9 cellular contexts compared by ENCODE assay signal in genomic region chr16:8572919-8573724, GRCh38. TPM values are rescaled to one million over a fixed set of nuclear protein-coding genes. Genes with fewer than 3 reads are reported as not detected.
DNase-seq lines count a peak whose midpoint lies in the region; ATAC-seq and TF ChIP-seq lines count a peak whose summit lies in the region.
"Had no signal": no experiment of that assay in that cellular context is flagged by ENCODE, and none has a peak within 500 bp of the region (broad histone marks: within the 10 kb centered on the region; RNA-seq: fewer than 3 reads in every experiment).

No MANE protein-coding gene starts in this region.

- no peaks in the 10 kb centered on the region for H4K20me1 ChIP-seq in neural progenitor cell (ENCODE audit: low read depth)

- CTCF ChIA-PET in activated CD8-positive, alpha-beta memory T cell treated with anti-CD3 and anti-CD28 coated beads, Interleukin-2, amount 10 ng/mL, durations not matched to agents 7 days and 5 days (lab: Charles Lee), result interaction anchor here (1.1 to 2.1 kb wide), 6 partner anchors 10 to 307 kb away, joined by 3 to 7 read pairs (median 4); no protein-coding TSS in a partner anchor

- no peak overlapping the region for H3K9ac ChIP-seq in neural progenitor cell

- TF ChIP-seq CTCF in cardiac muscle cell (IDR thresholded peaks at IDR 0.05; ENCODE audit: low read depth, low read length) (peak; percentile 62), choroid plexus epithelial cell (conservative IDR thresholded peaks at IDR 0.05; ENCODE audit: low read depth, low read length) (peak; percentile 80), neural progenitor cell (IDR thresholded peaks at IDR 0.05) (peak; percentile 69)

- H2AFZ ChIP-seq in neural progenitor cell (replicated peaks), result peak overlapping the region; percentile 6

- no peaks in the 10 kb centered on the region for H3K36me3 ChIP-seq in cardiac muscle cell
- no peaks in the 10 kb centered on the region for H3K36me3 ChIP-seq in neural progenitor cell

- H3K4me1 ChIP-seq in cardiac muscle cell (ENCODE audit: low read depth), result no peaks in the 10 kb centered on the region
- peaks cover 18% of the 10 kb centered on the region for H3K4me1 ChIP-seq in neural progenitor cell

- H3K36me3 Mint-ChIP-seq in neural progenitor cell, result no peaks in the 10 kb centered on the region
- H3K36me3 Mint-ChIP-seq in activated CD8-positive, alpha-beta memory T cell treated with anti-CD3 and anti-CD28 coated beads, Interleukin-2, amount 10 ng/mL, durations not matched to agents 7 days and 5 days, result no peaks in the 10 kb centered on the region

- H3K9me3 ChIP-seq in cardiac muscle cell (ENCODE audit: low read depth), result no peaks in the 10 kb centered on the region
- H3K9me3 ChIP-seq in neural progenitor cell (ENCODE audit: low read depth), result no peaks in the 10 kb centered on the region

- ATAC-seq in Right ventricle myocardium inferior (no peak), GM21619 (IDR thresholded peaks at IDR 0.05; ENCODE audit: unreplicated experiment) (no peak)
- ATAC-seq in activated CD8-positive, alpha-beta memory T cell treated with anti-CD3 and anti-CD28 coated beads, Interleukin-2, amount 10 ng/mL, durations not matched to agents 7 days and 5 days, result no peak

- peak overlapping the region; percentile 99 for H3K27ac Mint-ChIP-seq in neural progenitor cell
- no peak overlapping the region for H3K27ac Mint-ChIP-seq in activated CD8-positive, alpha-beta memory T cell treated with anti-CD3 and anti-CD28 coated beads, Interleukin-2, amount 10 ng/mL, durations not matched to agents 7 days and 5 days

- peaks cover 11% of the 10 kb centered on the region for H3K27me3 Mint-ChIP-seq in neural progenitor cell (ENCODE audit: insufficient read depth, low read depth)
- H3K27me3 Mint-ChIP-seq in activated CD8-positive, alpha-beta memory T cell treated with anti-CD3 and anti-CD28 coated beads, Interleukin-2, amount 10 ng/mL, durations not matched to agents 7 days and 5 days, result peaks cover 15% of the 10 kb centered on the region

- peaks cover 9% of the 10 kb centered on the region for H3F3A ChIP-seq in neural progenitor cell (ENCODE audit: low read depth)

- H3K9me3 Mint-ChIP-seq in neural progenitor cell, result no peaks in the 10 kb centered on the region
- H3K9me3 Mint-ChIP-seq in activated CD8-positive, alpha-beta memory T cell treated with anti-CD3 and anti-CD28 coated beads, Interleukin-2, amount 10 ng/mL, durations not matched to agents 7 days and 5 days (ENCODE audit: low read depth), result no peaks in the 10 kb centered on the region

- intact Hi-C loops in Right ventricle myocardium inferior (cut with DNase I), result loop anchor here (10.0 kb wide), 1 partner anchor 52 kb away; the partner anchor contains the start of gene METTL22

- DNase-seq in cardiac muscle cell (ENCODE audit: low read depth in 1 of 2, low spot score in 1 of 2) (peak; percentile 41 to 68), Right ventricle myocardium inferior (ENCODE audit: missing footprints) (no peak), NCI-H2227 treated with DMSO at 0.1 percent for 48 hours (lab: John Stamatoyannopoulos, UW) (peak; percentile 30), choroid plexus epithelial cell (ENCODE audit: low read depth) (peak; percentile 82), neural progenitor cell (ENCODE audit: low spot score) (peak; percentile 68)
- DNase-seq in activated CD8-positive, alpha-beta memory T cell treated with anti-CD3 and anti-CD28 coated beads, Interleukin-2, amount 10 ng/mL, durations not matched to agents 7 days and 5 days, result no peak
- DNase-seq in activated CD8-positive, alpha-beta memory T cell treated with anti-CD3 and anti-CD28 coated beads, Interleukin-2, amount 50 U/mL, for 48 hours, result no peak

- H3K27me3 ChIP-seq in cardiac muscle cell, result peaks cover 3% of the 10 kb centered on the region
- H3K27me3 ChIP-seq in neural progenitor cell, result no peaks in the 10 kb centered on the region

- no peaks in the 10 kb centered on the region for H3K79me2 ChIP-seq in neural progenitor cell (ENCODE audit: low read depth)

- H3K27ac ChIP-seq in cardiac muscle cell, result no peak overlapping the region
- H3K27ac ChIP-seq in neural progenitor cell, result no peak overlapping the region

- no peak overlapping the region for H3K4me2 ChIP-seq in neural progenitor cell

- H3K4me3 Mint-ChIP-seq in neural progenitor cell, result no peak overlapping the region
- no peak overlapping the region for H3K4me3 Mint-ChIP-seq in activated CD8-positive, alpha-beta memory T cell treated with anti-CD3 and anti-CD28 coated beads, Interleukin-2, amount 10 ng/mL, durations not matched to agents 7 days and 5 days

- no peak overlapping the region for H3K4me3 ChIP-seq in cardiac muscle cell
- H3K4me3 ChIP-seq in choroid plexus epithelial cell (ENCODE audit: low read depth, low read length), result no peak overlapping the region
- H3K4me3 ChIP-seq in neural progenitor cell, result no peak overlapping the region

- H3K4me1 Mint-ChIP-seq in neural progenitor cell, result peaks cover 47% of the 10 kb centered on the region
- peaks cover 4% of the 10 kb centered on the region for H3K4me1 Mint-ChIP-seq in activated CD8-positive, alpha-beta memory T cell treated with anti-CD3 and anti-CD28 coated beads, Interleukin-2, amount 10 ng/mL, durations not matched to agents 7 days and 5 days

RNA-seq across cellular contexts. Expression of gene TMEM114, which starts 17.2 kb away (rescaled TPM):
- total RNA-seq in cardiac muscle cell (not detected in 2 replicates), Right ventricle myocardium inferior (not detected), neural progenitor cell (ENCODE audit: low replicate concordance) (1.3 TPM in 1 of 2 replicates, not detected in the other)
- not detected in 2 replicates for polyA plus RNA-seq in cardiac muscle cell
- total RNA-seq in activated CD8-positive, alpha-beta memory T cell treated with anti-CD3 and anti-CD28 coated beads, Interleukin-2, amount 10 ng/mL, durations not matched to agents 7 days and 5 days, result not detected
- total RNA-seq: dermis microvascular lymphatic vessel endothelial cell had no signal

RNA-seq across cellular contexts. Expression of gene METTL22, which starts 48.4 kb away (rescaled TPM):
- total RNA-seq in cardiac muscle cell (28.4 and 63.5 TPM in 2 replicates), Right ventricle myocardium inferior (29.3 TPM), neural progenitor cell (ENCODE audit: low replicate concordance) (41.1 and 54.8 TPM in 2 replicates)
- 46.0 and 102 TPM in 2 replicates for polyA plus RNA-seq in cardiac muscle cell
- 10 to 100 TPM; 29.5 to 40.0 TPM for total RNA-seq in activated CD8-positive, alpha-beta memory T cell treated with anti-CD3 and anti-CD28 coated beads, Interleukin-2, amount 10 ng/mL, durations not matched to agents 7 days and 5 days

Comparison
In these comparisons a context has a peak if more than half of its experiments do, and no peak if none do; other contexts are left out.
1. DNase-seq: peak in cardiac muscle cell (2 of 2), NCI-H2227 treated with DMSO at 0.1 percent for 48 hours (single experiment), choroid plexus epithelial cell (single experiment) and neural progenitor cell (single experiment); none in Right ventricle myocardium inferior (single experiment), activated CD8-positive, alpha-beta memory T cell treated with anti-CD3 and anti-CD28 coated beads, Interleukin-2, amount 10 ng/mL, durations not matched to agents 7 days and 5 days (single experiment) and activated CD8-positive, alpha-beta memory T cell treated with anti-CD3 and anti-CD28 coated beads, Interleukin-2, amount 50 U/mL, for 48 hours (single experiment).
2. Peak in every context shown above with its lines, with median percentiles within 50 percentile points of each other: CTCF ChIP-seq.